Comparison of ENCODE assay signal across 17 cellular contexts in genomic region chr2:217914878-217915277, GRCh38.
DNase-seq lines count a peak whose midpoint lies in the region; ATAC-seq and TF ChIP-seq lines count a peak whose summit lies in the region.
"Had no signal": no experiment of that assay in that cellular context is flagged by ENCODE, and none has a peak within 500 bp of the region (broad histone marks: within the 10 kb centered on the region; RNA-seq: fewer than 3 reads in every experiment).

No MANE protein-coding gene starts in this region.

- H3K36me3 ChIP-seq in colonic mucosa (no peaks in the 10 kb centered on the region), right atrium auricular region (peaks cover 41% of the 10 kb centered on the region), rectal smooth muscle tissue (ENCODE audit: control insufficient read depth, insufficient read depth, low read length) (peaks cover 7% of the 10 kb centered on the region), upper lobe of left lung (peaks cover 0 to 43% (median 0%) of the 10 kb centered on the region in 4 donors), A673 (ENCODE audit: insufficient read depth, low read length, poor library complexity, severe bottlenecking) (peaks cover under 1% of the 10 kb centered on the region)
- H3K36me3 ChIP-seq: neutrophil had no signal

- WGBS in upper lobe of left lung, 2 donors, result 83 to 86% methylated on average over 9 of the region's 9 CpGs

- no peak for TF ChIP-seq POLR2A in upper lobe of left lung (IDR thresholded peaks at IDR 0.05)

- no peak for TF ChIP-seq EP300 in upper lobe of left lung (IDR thresholded peaks at IDR 0.05)

- no TSS peak for BruUV-seq in A673 (replicated peaks; lab: Mats Ljungman, UMichigan)

- H3K4me1 ChIP-seq in colonic mucosa (peaks cover 6% of the 10 kb centered on the region), right atrium auricular region (peaks cover 0 to 100% of the 10 kb centered on the region in 2 donors), rectal smooth muscle tissue (ENCODE audit: control insufficient read depth, insufficient read depth, low read length) (peaks cover 96% of the 10 kb centered on the region), upper lobe of left lung (peaks cover 98 to 100% (median 99%) of the 10 kb centered on the region in 4 donors), A673 (ENCODE audit: insufficient read depth, low read length, poor library complexity, severe bottlenecking) (no peaks in the 10 kb centered on the region)

- H3K4me3 ChIP-seq in colonic mucosa (no peak overlapping the region), right atrium auricular region (no peak overlapping the region), rectal smooth muscle tissue (ENCODE audit: low read length) (no peak overlapping the region), upper lobe of left lung (no peak overlapping the region), A673 (ENCODE audit: low read depth, low read length, poor library complexity, severe bottlenecking) (no peak overlapping the region)

- POLR2A ChIA-PET in A673 (lab: Charles Lee; ENCODE audit: low non-redundant PET), result no interaction called here

- no peak for ATAC-seq in upper lobe of left lung (ENCODE audit: low FRiP score in 2 of 2)
- ATAC-seq in sciatic nerve, result no peak
- ATAC-seq: activated CD8-positive, alpha-beta T cell treated with anti-CD3 and anti-CD28 coated beads for 36 hours; CD8-positive, alpha-beta T cell; HCT116; stimulated activated naive CD8-positive, alpha-beta T cell treated with anti-CD3 and anti-CD28 coated beads, Interleukin-15, Interleukin-2, amounts not matched to agents 100 U/mL and 50 U/mL, for 24 hours; WTC11 had no signal

- H3K27ac ChIP-seq in colonic mucosa (peak overlapping the region; percentile 2), right atrium auricular region (peak overlapping the region; percentile 96 to 99), rectal smooth muscle tissue (ENCODE audit: low read depth, low read length) (peak overlapping the region; percentile 98), upper lobe of left lung (peak overlapping the region; percentile 89 to 95 (median 90)), A673 (ENCODE audit: low read depth, low read length, poor library complexity, severe bottlenecking) (no peak overlapping the region)
- H3K27ac ChIP-seq: neutrophil had no signal

- H3K9me3 ChIP-seq in colonic mucosa, result no peaks in the 10 kb centered on the region
- H3K9me3 ChIP-seq in right atrium auricular region, result no peaks in the 10 kb centered on the region
- H3K9me3 ChIP-seq in upper lobe of left lung, result no peaks in the 10 kb centered on the region
- no peaks in the 10 kb centered on the region for H3K9me3 ChIP-seq in A673 (ENCODE audit: low read depth, low read length, poor library complexity, severe bottlenecking)
- H3K9me3 ChIP-seq: neutrophil had no signal

- H3K27me3 ChIP-seq in colonic mucosa, result no peaks in the 10 kb centered on the region
- H3K27me3 ChIP-seq in right atrium auricular region, result no peaks in the 10 kb centered on the region
- no peaks in the 10 kb centered on the region for H3K27me3 ChIP-seq in rectal smooth muscle tissue (ENCODE audit: control insufficient read depth, insufficient read depth, low read length)
- H3K27me3 ChIP-seq in upper lobe of left lung, result no peaks in the 10 kb centered on the region
- H3K27me3 ChIP-seq in A673 (replicated peaks; ENCODE audit: insufficient read depth, low read depth, low read length, poor library complexity), result no peaks in the 10 kb centered on the region

- CTCF ChIA-PET in A673 (lab: Charles Lee), result no interaction called here

- no peak overlapping the region for H3K9ac ChIP-seq in colonic mucosa (ENCODE audit: low read depth in 2 of 2, low read length in 2 of 2)
- no peak overlapping the region for H3K9ac ChIP-seq in rectal smooth muscle tissue (ENCODE audit: low read length)

- intact Hi-C loops in colonic mucosa (cut with DNase I), result no loop called here
- intact Hi-C loops in sciatic nerve (cut with DNase I), result no loop called here
- intact Hi-C loops in A673 (cut with micrococcal nuclease; ENCODE audit: unreplicated experiment), result no loop called here

- DNase-seq in colonic mucosa (no peak), right atrium auricular region (ENCODE audit: low spot score) (no peak), upper lobe of left lung (no peak), NCI-H2107 treated with DMSO at 0.1 percent for 48 hours (lab: John Stamatoyannopoulos, UW; ENCODE audit: unreplicated experiment) (no peak), sciatic nerve (ENCODE audit: low spot score) (no peak), A673 (ENCODE audit: low spot score) (no peak)
- DNase-seq: activated CD8-positive, alpha-beta T cell treated with anti-CD3 and anti-CD28 coated beads for 36 hours; activated naive CD4-positive, alpha-beta T cell treated with anti-CD3 and anti-CD28 coated beads for 36 hours; activated T-cell treated with anti-CD3 and anti-CD28 coated beads, Interleukin-2, amount 50 U/mL, for 1 hour; CD8-positive, alpha-beta T cell; NCI-H1436; NCI-H748 treated with DMSO at 0.1 percent for 48 hours; stimulated activated naive CD8-positive, alpha-beta T cell treated with anti-CD3 and anti-CD28 coated beads, Interleukin-15, Interleukin-2, amounts not matched to agents 100 U/mL and 50 U/mL, for 24 hours had no signal

- TF ChIP-seq CTCF in colonic mucosa (IDR thresholded peaks at IDR 0.05) (no peak), right atrium auricular region (IDR thresholded peaks at IDR 0.05) (no peak), upper lobe of left lung (IDR thresholded peaks at IDR 0.05) (no peak), A673 (conservative IDR thresholded peaks at IDR 0.05; ENCODE audit: low read depth, low read length) (no peak)
